Comparison of ENCODE assay signal across 16 cellular contexts in the genomic region with DNA sequence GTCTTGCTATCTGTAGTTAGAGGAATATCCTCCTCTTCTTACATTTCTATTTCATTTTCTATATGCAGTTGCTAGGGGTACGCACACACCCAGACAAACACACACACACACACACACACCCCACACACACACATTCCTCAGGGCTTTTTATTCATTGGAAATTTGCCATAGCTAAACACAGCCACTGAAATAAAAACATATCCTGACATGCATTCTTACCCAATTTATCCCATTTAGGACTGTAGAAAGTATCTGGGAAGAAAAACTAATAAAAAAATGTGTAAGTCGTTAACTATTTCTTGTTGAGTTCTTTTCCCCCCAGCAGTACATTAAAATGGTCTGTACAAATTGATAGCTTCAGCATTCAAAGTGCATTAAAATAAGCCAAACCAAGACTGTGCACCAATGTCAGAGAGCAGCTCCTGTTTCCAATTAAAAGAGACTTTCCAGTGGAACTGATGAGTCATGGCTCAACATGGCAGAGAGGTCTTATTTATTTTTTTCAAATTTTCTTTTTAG.
DNase-seq lines count a peak whose midpoint lies in the region; ATAC-seq and TF ChIP-seq lines count a peak whose summit lies in the region.
"Had no signal": no experiment of that assay in that cellular context is flagged by ENCODE, and none has a peak within 500 bp of the region (broad histone marks: within the 10 kb centered on the region; RNA-seq: fewer than 3 reads in every experiment).

No MANE protein-coding gene starts in this region.

- H3K4me3 ChIP-seq in SJSA1 = no peak overlapping the region
- H3K4me3 ChIP-seq in fibroblast of the aortic adventitia (ENCODE audit: low read depth, low read length) = no peak overlapping the region
- no peak overlapping the region for H3K4me3 ChIP-seq in skeletal muscle satellite cell (ENCODE audit: low read length)
- H3K4me3 ChIP-seq: neural progenitor cell had no signal

- H3K4me1 ChIP-seq in SJSA1 (replicated peaks) (peaks cover 29% of the 10 kb centered on the region), skeletal muscle satellite cell (ENCODE audit: control insufficient read depth, insufficient read depth, low read length) (peaks cover 25% of the 10 kb centered on the region)

- peak overlapping the region; percentile 42 for H3K9ac ChIP-seq in skeletal muscle satellite cell (ENCODE audit: low read depth, low read length)
- H3K9ac ChIP-seq: neural progenitor cell had no signal

- no peaks in the 10 kb centered on the region for H3K36me3 ChIP-seq in SJSA1
- H3K36me3 ChIP-seq in skeletal muscle satellite cell (ENCODE audit: insufficient read depth, low read length) = no peaks in the 10 kb centered on the region
- H3K36me3 ChIP-seq: neural progenitor cell had no signal

- ATAC-seq in HG03457 (IDR thresholded peaks at IDR 0.05; ENCODE audit: unreplicated experiment) = no peak
- ATAC-seq: activated T-cell treated with anti-CD3 and anti-CD28 coated beads, Interleukin-2, amount 50 U/mL, for 72 hours; esophagus mucosa; stimulated activated naive B cell treated with anti-CD40 and anti-IgM and Interleukin-4, amounts not matched to agents 10 μg/mL and 1 μg/mL and 100 μg/mL, for 72 hours had no signal

- peak overlapping the region; percentile 55 for H3K4me2 ChIP-seq in skeletal muscle satellite cell (ENCODE audit: low read length)
- H3K4me2 ChIP-seq: neural progenitor cell had no signal

- peak overlapping the region; percentile 86 for H3K27ac ChIP-seq in SJSA1
- H3K27ac ChIP-seq: neural progenitor cell had no signal

- DNase-seq in EH (ENCODE audit: low read depth) = peak; percentile 86
- DNase-seq in SJSA1 (ENCODE audit: low read depth in 1 of 2, low spot score in 2 of 2) = peak in 1 of 2 experiments; percentile 84
- DNase-seq in fibroblast of the aortic adventitia (ENCODE audit: low read depth) = peak; percentile 59
- DNase-seq in activated CD8-positive, alpha-beta memory T cell treated with anti-CD3 and anti-CD28 coated beads, Interleukin-2, amount 50 U/mL, for 4 hours = no peak
- DNase-seq in cerebellum (ENCODE audit: low spot score) = no peak
- DNase-seq: activated CD4-positive, CD25-positive, alpha-beta regulatory T cell treated with anti-CD3 and anti-CD28 coated beads, Interleukin-2, amount 50 U/mL, for 72 hours; activated T-cell treated with anti-CD3 and anti-CD28 coated beads, Interleukin-2, amount 50 U/mL, for 72 hours; caudate nucleus; H7; kidney; NCI-H1436; stimulated activated naive B cell treated with anti-CD40 and anti-IgM and Interleukin-4, amounts not matched to agents 10 μg/mL and 1 μg/mL and 100 μg/mL, for 72 hours had no signal

- H3K27me3 ChIP-seq in SJSA1 (replicated peaks) (no peaks in the 10 kb centered on the region), skeletal muscle satellite cell (ENCODE audit: control insufficient read depth, insufficient read depth, low read length) (no peaks in the 10 kb centered on the region)
- H3K27me3 ChIP-seq: neural progenitor cell had no signal

- TF ChIP-seq CTCF in fibroblast of the aortic adventitia (IDR thresholded peaks at IDR 0.05; ENCODE audit: insufficient read depth, low read length) = no peak

- H3K9me3 ChIP-seq in SJSA1 (replicated peaks) (no peaks in the 10 kb centered on the region), skeletal muscle satellite cell (replicated peaks; ENCODE audit: low read length) (no peaks in the 10 kb centered on the region)

Comparison
In these comparisons a context has a peak if more than half of its experiments do, and no peak if none do; other contexts are left out.
1. DNase-seq: peak in EH (single experiment) and fibroblast of the aortic adventitia (single experiment); none in activated CD8-positive, alpha-beta memory T cell treated with anti-CD3 and anti-CD28 coated beads, Interleukin-2, amount 50 U/mL, for 4 hours (single experiment) and cerebellum (single experiment).